In the genomic region with DNA sequence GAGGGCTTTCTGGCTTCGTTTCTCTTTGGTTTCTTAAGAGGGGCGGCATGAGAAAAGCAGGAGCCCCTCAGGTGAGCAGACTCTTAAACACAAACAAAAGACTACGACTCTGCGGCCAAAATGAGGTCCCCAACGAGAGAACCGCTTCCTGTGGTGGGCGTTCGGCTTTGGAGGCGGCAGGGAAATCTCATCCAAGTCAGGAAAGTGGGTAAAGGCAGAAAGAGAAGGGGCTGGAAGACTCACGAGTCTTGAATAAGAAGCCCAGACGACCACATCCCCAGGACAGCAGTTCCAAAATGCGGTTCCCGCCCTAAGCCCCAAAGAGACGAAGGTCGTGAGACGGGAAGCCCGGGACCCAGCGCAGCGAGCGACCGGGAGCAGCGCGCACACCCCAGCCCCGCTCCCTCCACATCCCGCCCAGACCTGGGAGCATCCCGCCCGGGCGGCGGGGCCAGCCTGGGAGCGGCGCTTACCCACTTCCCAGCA, we compare ENCODE assay signal across 1 cellular context.
TF ChIP-seq lines count a peak whose summit lies in the region.

No MANE protein-coding gene starts in this region.

TF ChIP-seq in endothelial cell of umbilical vein, 7 proteins besides CTCF, POLR2A, EP300 and RAD21 (continued from another document):
- no peak for TF ChIP-seq JUN (IDR thresholded peaks at IDR 0.05; ENCODE audit: borderline replicate concordance, insufficient read depth, insufficient read length, low read depth)
